8 cellular contexts compared by ENCODE assay signal in genomic region chr5:60844429-60844890, GRCh38. TPM values are rescaled to one million over a fixed set of nuclear protein-coding genes. Genes with fewer than 3 reads are reported as not detected.
A peak's percentile ranks its signal among the peaks of the same experiment; 100 is the strongest.
DNase-seq lines count a peak whose midpoint lies in the region; ATAC-seq and TF ChIP-seq lines count a peak whose summit lies in the region.

No MANE protein-coding gene starts in this region.

- no peak for TF ChIP-seq CTCF in WTC11 (IDR thresholded peaks at IDR 0.05)

- CTCF ChIA-PET in activated naive CD4-positive, alpha-beta T cell treated with anti-CD3 and anti-CD28 coated beads for 36 hours (lab: Charles Lee): interaction anchor here (0.5 to 1.4 kb wide), 2 partner anchors 163 to 1621 kb away, joined by 3 to 4 read pairs; no protein-coding TSS in a partner anchor
- CTCF ChIA-PET in WTC11 (lab: Charles Lee): interaction anchor here (0.9 to 2.7 kb wide), 11 partner anchors 10 to 175 kb away, joined by 3 to 13 read pairs (median 3); partner anchors contain the start of genes DEPDC1B, ERCC8 and NDUFAF2

- no peaks in the 10 kb centered on the region for H3K36me3 Mint-ChIP-seq in activated naive CD4-positive, alpha-beta T cell treated with anti-CD3 and anti-CD28 coated beads for 36 hours (ENCODE audit: low read depth)
- no peaks in the 10 kb centered on the region for H3K36me3 Mint-ChIP-seq in WTC11
- no peaks in the 10 kb centered on the region for H3K36me3 Mint-ChIP-seq in stimulated activated memory B cell treated with anti-CD40 and anti-IgM and Interleukin-4, amounts not matched to agents 10 μg/mL and 1 μg/mL and 100 μg/mL, for 72 hours

- H3K4me1 ChIP-seq in iPS DF 6.9 (ENCODE audit: control insufficient read depth, insufficient read depth, low read length): no peaks in the 10 kb centered on the region; the same call in 1 of the 2 replicates

- peaks cover 43% of the 10 kb centered on the region for H3K27me3 Mint-ChIP-seq in activated naive CD4-positive, alpha-beta T cell treated with anti-CD3 and anti-CD28 coated beads for 36 hours (ENCODE audit: low read depth)
- H3K27me3 Mint-ChIP-seq in WTC11 (ENCODE audit: low read depth): peaks cover 23% of the 10 kb centered on the region
- H3K27me3 Mint-ChIP-seq in stimulated activated memory B cell treated with anti-CD40 and anti-IgM and Interleukin-4, amounts not matched to agents 10 μg/mL and 1 μg/mL and 100 μg/mL, for 72 hours: peaks cover 60% of the 10 kb centered on the region

- no peak overlapping the region for H3K27ac Mint-ChIP-seq in activated naive CD4-positive, alpha-beta T cell treated with anti-CD3 and anti-CD28 coated beads for 36 hours
- H3K27ac Mint-ChIP-seq in WTC11: peak overlapping the region; percentile 94
- peak overlapping the region; percentile 46 for H3K27ac Mint-ChIP-seq in stimulated activated memory B cell treated with anti-CD40 and anti-IgM and Interleukin-4, amounts not matched to agents 10 μg/mL and 1 μg/mL and 100 μg/mL, for 72 hours

- H3K9me3 ChIP-seq in iPS DF 6.9 (ENCODE audit: control insufficient read depth, insufficient read depth, low read length): no peaks in the 10 kb centered on the region

- DNase-seq in activated naive CD4-positive, alpha-beta T cell treated with anti-CD3 and anti-CD28 coated beads for 36 hours: no peak
- DNase-seq in activated naive CD4-positive, alpha-beta T cell (lab: John Stamatoyannopoulos, UW): no peak
- DNase-seq in WTC11 (ENCODE audit: low spot score) (no peak), iPS DF 6.9 (ENCODE audit: low read depth, low spot score) (no peak), GM03348 (ENCODE audit: low spot score) (no peak), DMS153 treated with DMSO at 0.1 percent for 48 hours (lab: John Stamatoyannopoulos, UW; ENCODE audit: unreplicated experiment) (no peak)

- intact Hi-C loops in activated naive CD4-positive, alpha-beta T cell treated with anti-CD3 and anti-CD28 coated beads for 36 hours (cut with micrococcal nuclease): loop anchor here (2.0 kb wide), 2 partner anchors 144 to 168 kb away; partner anchors contain the start of gene DEPDC1B

- peaks cover 8% of the 10 kb centered on the region for H3K4me1 Mint-ChIP-seq in activated naive CD4-positive, alpha-beta T cell treated with anti-CD3 and anti-CD28 coated beads for 36 hours (ENCODE audit: low read depth)
- peaks cover 28% of the 10 kb centered on the region for H3K4me1 Mint-ChIP-seq in WTC11
- H3K4me1 Mint-ChIP-seq in stimulated activated memory B cell treated with anti-CD40 and anti-IgM and Interleukin-4, amounts not matched to agents 10 μg/mL and 1 μg/mL and 100 μg/mL, for 72 hours: peaks cover 17% of the 10 kb centered on the region

- H3K4me3 Mint-ChIP-seq in activated naive CD4-positive, alpha-beta T cell treated with anti-CD3 and anti-CD28 coated beads for 36 hours: peak overlapping the region; percentile 65
- peak overlapping the region; percentile 93 for H3K4me3 Mint-ChIP-seq in WTC11
- peak overlapping the region; percentile 91 for H3K4me3 Mint-ChIP-seq in stimulated activated memory B cell treated with anti-CD40 and anti-IgM and Interleukin-4, amounts not matched to agents 10 μg/mL and 1 μg/mL and 100 μg/mL, for 72 hours

- no peaks in the 10 kb centered on the region for H3K9me3 Mint-ChIP-seq in activated naive CD4-positive, alpha-beta T cell treated with anti-CD3 and anti-CD28 coated beads for 36 hours
- H3K9me3 Mint-ChIP-seq in WTC11: no peaks in the 10 kb centered on the region
- H3K9me3 Mint-ChIP-seq in stimulated activated memory B cell treated with anti-CD40 and anti-IgM and Interleukin-4, amounts not matched to agents 10 μg/mL and 1 μg/mL and 100 μg/mL, for 72 hours: no peaks in the 10 kb centered on the region

- H3K27ac ChIP-seq in iPS DF 6.9 (ENCODE audit: low read length): no peak overlapping the region

- ATAC-seq in WTC11 (peak; percentile 29), GM21526 (IDR thresholded peaks at IDR 0.05; ENCODE audit: low FRiP score, unreplicated experiment) (no peak)
- no peak for ATAC-seq in stimulated activated memory B cell treated with anti-CD40 and anti-IgM and Interleukin-4, amounts not matched to agents 10 μg/mL and 1 μg/mL and 100 μg/mL, for 72 hours

- H3K27me3 ChIP-seq in iPS DF 6.9 (ENCODE audit: control insufficient read depth, insufficient read depth, low read length): peaks cover 10% of the 10 kb centered on the region; the same call in 1 of the 2 replicates

- H3K4me3 ChIP-seq in iPS DF 6.9 (ENCODE audit: low read length): peak overlapping the region; percentile 86; the same call in 1 of the 2 replicates

- POLR2A ChIA-PET in WTC11 (lab: Charles Lee): interaction anchor here (0.7 to 3.2 kb wide), 3 partner anchors 100 to 145 kb away, joined by 3 to 22 read pairs (median 3); partner anchors contain the start of genes DEPDC1B, ERCC8 and NDUFAF2

- no peaks in the 10 kb centered on the region for H3K36me3 ChIP-seq in iPS DF 6.9 (ENCODE audit: control insufficient read depth, insufficient read depth, low read length)

- WGBS in iPS DF 6.9 (ENCODE audit: insufficient coverage, insufficient read length): no CpG with 5 or more reads among the region's 20 CpGs

TF ChIP-seq in WTC11, 78 proteins besides CTCF, POLR2A, EP300 and RAD21:
- TF ChIP-seq GABPB1 (CRISPR knock-in tag; IDR thresholded peaks at IDR 0.05) (no peak), ERG (CRISPR knock-in tag; IDR thresholded peaks at IDR 0.05) (peak; percentile 30; the same call in 1 of the 2 replicates), ZNF671 (CRISPR knock-in tag; IDR thresholded peaks at IDR 0.05) (no peak), ZNF121 (CRISPR knock-in tag; IDR thresholded peaks at IDR 0.05) (no peak), KAT7 (CRISPR knock-in tag; IDR thresholded peaks at IDR 0.05; ENCODE audit: borderline replicate concordance) (0 out of 2 replicates have a peak, but pooled peaks have one; percentile 38), ZNF317 (CRISPR knock-in tag; IDR thresholded peaks at IDR 0.05; ENCODE audit: borderline replicate concordance, low read depth) (no peak), FOXK1 (CRISPR knock-in tag; IDR thresholded peaks at IDR 0.05) (no peak), E2F5 (CRISPR knock-in tag; IDR thresholded peaks at IDR 0.05) (no peak), MYBL2 (CRISPR knock-in tag; IDR thresholded peaks at IDR 0.05) (no peak), CREB1 (CRISPR knock-in tag; IDR thresholded peaks at IDR 0.05) (no peak), PRRX2 (CRISPR knock-in tag; IDR thresholded peaks at IDR 0.05) (0 out of 2 replicates have a peak, but pooled peaks have one; percentile 25)
- TF ChIP-seq, protein P1, sequence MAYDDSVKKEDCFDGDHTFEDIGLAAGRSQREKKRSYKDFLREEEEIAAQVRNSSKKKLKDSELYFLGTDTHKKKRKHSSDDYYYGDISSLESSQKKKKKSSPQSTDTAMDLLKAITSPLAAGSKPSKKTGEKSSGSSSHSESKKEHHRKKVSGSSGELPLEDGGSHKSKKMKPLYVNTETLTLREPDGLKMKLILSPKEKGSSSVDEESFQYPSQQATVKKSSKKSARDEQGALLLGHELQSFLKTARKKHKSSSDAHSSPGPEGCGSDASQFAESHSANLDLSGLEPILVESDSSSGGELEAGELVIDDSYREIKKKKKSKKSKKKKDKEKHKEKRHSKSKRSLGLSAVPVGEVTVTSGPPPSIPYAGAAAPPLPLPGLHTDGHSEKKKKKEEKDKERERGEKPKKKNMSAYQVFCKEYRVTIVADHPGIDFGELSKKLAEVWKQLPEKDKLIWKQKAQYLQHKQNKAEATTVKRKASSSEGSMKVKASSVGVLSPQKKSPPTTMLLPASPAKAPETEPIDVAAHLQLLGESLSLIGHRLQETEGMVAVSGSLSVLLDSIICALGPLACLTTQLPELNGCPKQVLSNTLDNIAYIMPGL (CRISPR knock-in tag; IDR thresholded peaks at IDR 0.05): no peak
- TF ChIP-seq, protein P2, sequence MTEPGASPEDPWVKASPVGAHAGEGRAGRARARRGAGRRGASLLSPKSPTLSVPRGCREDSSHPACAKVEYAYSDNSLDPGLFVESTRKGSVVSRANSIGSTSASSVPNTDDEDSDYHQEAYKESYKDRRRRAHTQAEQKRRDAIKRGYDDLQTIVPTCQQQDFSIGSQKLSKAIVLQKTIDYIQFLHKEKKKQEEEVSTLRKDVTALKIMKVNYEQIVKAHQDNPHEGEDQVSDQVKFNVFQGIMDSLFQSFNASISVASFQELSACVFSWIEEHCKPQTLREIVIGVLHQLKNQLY (CRISPR knock-in tag; IDR thresholded peaks at IDR 0.05): no peak

RNA-seq across cellular contexts. Expression of gene ELOVL7, which starts 0.4 kb away (rescaled TPM):
- under 1 TPM; 0.30 to 0.31 TPM for total RNA-seq in activated naive CD4-positive, alpha-beta T cell treated with anti-CD3 and anti-CD28 coated beads for 36 hours
- total RNA-seq in WTC11 (2021): 7.1 to 8.5 TPM (median 7.8 TPM) in 3 replicates
